41 cellular contexts compared by ENCODE assay signal in genomic region chr21:32347351-32347750, GRCh38. TPM values are rescaled to one million over a fixed set of nuclear protein-coding genes. Genes with fewer than 3 reads are reported as not detected.
"Had no signal": no experiment of that assay in that cellular context is flagged by ENCODE, and none has a peak within 500 bp of the region (broad histone marks: within the 10 kb centered on the region; RNA-seq: fewer than 3 reads in every experiment).

No MANE protein-coding gene starts in this region.

- DNase-seq: activated CD4-positive, alpha-beta T cell treated with anti-CD3 and anti-CD28 coated beads for 48 hours; activated CD4-positive, alpha-beta T cell treated with anti-CD3 and anti-CD28 coated beads, Interleukin-2, amount 50 U/mL, for 48 hours; activated CD8-positive, alpha-beta memory T cell treated with anti-CD3 and anti-CD28 coated beads, Interleukin-2, amount 50 U/mL, for 4 hours; activated naive CD4-positive, alpha-beta T cell treated with Interleukin-2 at 50 U/mL for 16 hours; activated T-cell treated with anti-CD3 and anti-CD28 coated beads, Interleukin-2, amount 50 U/mL, for 24 hours; brain microvascular endothelial cell; effector CD4-positive, alpha-beta T cell; islet precursor cell; naive thymus-derived CD4-positive, alpha-beta T cell; ovary; SK-N-SH; stimulated activated CD4-positive, alpha-beta T cell treated with anti-CD3 and anti-CD28 coated beads, Interleukin-1b, Interleukin-23, amount 100 ng/mL, for 48 hours; stimulated activated CD4-positive, alpha-beta T cell treated with anti-CD3 and anti-CD28 coated beads, Interleukin-4, amount 100 ng/mL, for 4 hours; stimulated activated CD8-positive, alpha-beta memory T cell treated with anti-CD3 and anti-CD28 coated beads, Interleukin-4, amount 100 ng/mL, for 48 hours; stimulated activated naive CD8-positive, alpha-beta T cell treated with anti-CD3 and anti-CD28 coated beads, Interleukin-15, amount 100 ng/mL, for 72 hours; substantia nigra; SW 1271; T-helper 9 cell; thyroid gland; upper lobe of right lung had no signal

- FAIRE-seq: TTC549 had no signal

- H3K4me1 ChIP-seq: ascending aorta, gastroesophageal sphincter, right atrium auricular region, upper lobe of right lung had no signal

- H3K27ac Mint-ChIP-seq: activated naive CD8-positive, alpha-beta T cell; activated T-cell treated with anti-CD3 and anti-CD28 coated beads, Interleukin-2, amount 50 U/mL, for 24 hours; activated T-helper 2 cell treated with anti-CD3 and anti-CD28 coated beads, Interferon-gamma antibody, Interleukin-2, Interleukin-4, amounts not matched to agents 10 μg/mL and 5 μg/mL and 100 μg/mL, durations not matched to agents 14 hours and 24 hours and 36 hours; dendritic cell treated with granulocyte-macrophage colony-stimulating factor and Interleukin-4, amounts not matched to agents 40 ng/mL and 50 ng/mL, for 4 days; mesothelial cell of epicardium; progenitor cell of endocrine pancreas; stimulated activated memory B cell treated with anti-CD40 and anti-IgM and Interleukin-4, amounts not matched to agents 10 μg/mL and 1 μg/mL and 100 μg/mL, for 72 hours; T-helper 1 cell treated with Interleukin-12 subunit alpha and Interleukin-12 subunit beta and Interleukin-4 antibody, amounts not matched to agents 30 μg/mL and 1 μg/mL, for 36 hours had no signal

- H3K27ac ChIP-seq: ascending aorta, brain microvascular endothelial cell, gastroesophageal sphincter, ovary, right atrium auricular region, thyroid gland, WERI-Rb-1 had no signal

- H3K4me2 ChIP-seq: hepatocyte, SK-N-SH, smooth muscle cell had no signal

- H3K4me1 Mint-ChIP-seq: central memory CD8-positive, alpha-beta T cell; mesothelial cell of epicardium; naive thymus-derived CD4-positive, alpha-beta T cell; stimulated activated memory B cell treated with anti-CD40 and anti-IgM and Interleukin-4, amounts not matched to agents 10 μg/mL and 1 μg/mL and 100 μg/mL, for 72 hours; stimulated activated naive CD8-positive, alpha-beta T cell treated with anti-CD3 and anti-CD28 coated beads, Interleukin-15, amount 100 ng/mL, for 72 hours had no signal

- H3K79me2 ChIP-seq: hepatocyte had no signal

- ATAC-seq: activated CD4-positive, CD25-positive, alpha-beta regulatory T cell treated with anti-CD3 and anti-CD28 coated beads, Interleukin-2, amount 50 U/mL, for 24 hours; gastroesophageal sphincter; naive thymus-derived CD4-positive, alpha-beta T cell; stimulated activated memory B cell treated with anti-CD40 and anti-IgM and Interleukin-4, amounts not matched to agents 10 μg/mL and 1 μg/mL and 100 μg/mL, for 72 hours; stimulated activated naive CD8-positive, alpha-beta T cell treated with anti-CD3 and anti-CD28 coated beads, Interleukin-15, amount 100 ng/mL, for 72 hours had no signal

- H3K4me3 ChIP-seq: ascending aorta, gastroesophageal sphincter, hepatocyte, ovary, right atrium auricular region, smooth muscle cell, thyroid gland, upper lobe of right lung had no signal

- H3K27me3 Mint-ChIP-seq: activated naive CD8-positive, alpha-beta T cell; activated T-cell treated with anti-CD3 and anti-CD28 coated beads, Interleukin-2, amount 50 U/mL, for 24 hours; central memory CD8-positive, alpha-beta T cell; dendritic cell treated with granulocyte-macrophage colony-stimulating factor and Interleukin-4, amounts not matched to agents 40 ng/mL and 50 ng/mL, for 4 days; naive thymus-derived CD4-positive, alpha-beta T cell; progenitor cell of endocrine pancreas; stimulated activated memory B cell treated with anti-CD40 and anti-IgM and Interleukin-4, amounts not matched to agents 10 μg/mL and 1 μg/mL and 100 μg/mL, for 72 hours; stimulated activated naive CD8-positive, alpha-beta T cell treated with anti-CD3 and anti-CD28 coated beads, Interleukin-15, amount 100 ng/mL, for 72 hours had no signal

- H3K4me3 Mint-ChIP-seq: activated naive CD8-positive, alpha-beta T cell; activated T-cell treated with anti-CD3 and anti-CD28 coated beads, Interleukin-2, amount 50 U/mL, for 24 hours; central memory CD8-positive, alpha-beta T cell; dendritic cell treated with granulocyte-macrophage colony-stimulating factor and Interleukin-4, amounts not matched to agents 40 ng/mL and 50 ng/mL, for 4 days; mesothelial cell of epicardium; naive thymus-derived CD4-positive, alpha-beta T cell; stimulated activated memory B cell treated with anti-CD40 and anti-IgM and Interleukin-4, amounts not matched to agents 10 μg/mL and 1 μg/mL and 100 μg/mL, for 72 hours; stimulated activated naive CD8-positive, alpha-beta T cell treated with anti-CD3 and anti-CD28 coated beads, Interleukin-15, amount 100 ng/mL, for 72 hours; T-helper 1 cell treated with Interleukin-12 subunit alpha and Interleukin-12 subunit beta and Interleukin-4 antibody, amounts not matched to agents 30 μg/mL and 1 μg/mL, for 36 hours had no signal

- H3K9me3 ChIP-seq: ovary, thyroid gland, upper lobe of right lung had no signal

- H2AFZ ChIP-seq: hepatocyte had no signal

- H3K27me3 ChIP-seq: ascending aorta, brain microvascular endothelial cell, gastroesophageal sphincter, hepatocyte, ovary, right atrium auricular region, thyroid gland, upper lobe of right lung had no signal

- H3K9ac ChIP-seq: SK-N-SH had no signal

RNA-seq across cellular contexts. Expression of gene MRAP, which starts 48.7 kb away (rescaled TPM):
- total RNA-seq: activated CD8-positive, alpha-beta memory T cell treated with anti-CD3 and anti-CD28 coated beads for 36 hours; activated T-helper 2 cell treated with anti-CD3 and anti-CD28 coated beads, Interferon-gamma antibody, Interleukin-2, Interleukin-4, amounts not matched to agents 10 μg/mL and 5 μg/mL and 100 μg/mL, durations not matched to agents 14 hours and 24 hours and 36 hours; ascending aorta; epithelial cell of proximal tubule; fibroblast of villous mesenchyme; gastroesophageal sphincter; mesothelial cell of epicardium; naive thymus-derived CD4-positive, alpha-beta T cell; smooth muscle cell; thyroid gland had no signal
- polyA plus RNA-seq: fibroblast of lung; hepatocyte; naive thymus-derived CD4-positive, alpha-beta T cell; neural cell; SK-N-SH; smooth muscle cell had no signal
